ENCODE assay signal across 17 cellular contexts in the genomic region with DNA sequence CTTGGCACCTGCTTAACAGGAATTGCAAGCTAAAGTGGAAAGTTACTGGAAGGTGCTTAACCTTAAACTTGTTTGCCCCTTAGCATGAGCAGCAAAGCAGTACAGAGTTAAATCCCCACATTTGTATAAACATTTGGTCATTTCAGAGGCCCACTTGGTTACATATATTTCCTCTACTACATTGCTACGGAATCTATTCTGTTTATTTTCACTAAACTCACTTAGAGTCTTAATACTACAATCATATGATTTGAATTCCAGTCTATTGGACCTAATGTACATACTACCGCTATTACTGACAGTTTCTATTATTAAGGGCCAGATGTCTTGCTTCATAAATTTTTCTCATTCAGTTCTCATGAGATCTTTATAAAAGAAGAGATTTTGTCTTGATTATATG.
DNase-seq lines count a peak whose midpoint lies in the region; ATAC-seq and TF ChIP-seq lines count a peak whose summit lies in the region.
"Had no signal": no experiment of that assay in that cellular context is flagged by ENCODE, and none has a peak within 500 bp of the region (broad histone marks: within the 10 kb centered on the region; RNA-seq: fewer than 3 reads in every experiment).

No MANE protein-coding gene starts in this region.

- H3K4ac ChIP-seq in IMR-90 (ENCODE audit: low read depth, low read length), result no peak overlapping the region

- H3K36me3 ChIP-seq in IMR-90 (ENCODE audit: control insufficient read depth, insufficient read depth, low read length) (no peaks in the 10 kb centered on the region), upper lobe of right lung (no peaks in the 10 kb centered on the region)
- H3K36me3 ChIP-seq: BLaER1 treated with 17β-estradiol and CSF1 and Interleukin-3, amounts not matched to agents 10 nM and 100 nM had no signal

- H3K56ac ChIP-seq in IMR-90 (ENCODE audit: extremely low read depth, insufficient read depth, low read length), result no peak overlapping the region

- BruUV-seq in IMR-90 (replicated peaks; lab: Mats Ljungman, UMichigan), result no TSS peak

- no peak overlapping the region for H2BK20ac ChIP-seq in IMR-90 (ENCODE audit: low read depth, low read length)

- H3K4me3 ChIP-seq in IMR-90 (ENCODE audit: insufficient read depth, low read depth, low read length) (no peak overlapping the region), upper lobe of right lung (no peak overlapping the region)
- H3K4me3 ChIP-seq: BLaER1 treated with 17β-estradiol and CSF1 and Interleukin-3, amounts not matched to agents 10 nM and 100 nM had no signal

- H2AK9ac ChIP-seq in IMR-90 (replicated peaks; ENCODE audit: low read depth, low read length, poor library complexity), result no peak overlapping the region

- no peak for TF ChIP-seq CTCF in IMR-90 (conservative IDR thresholded peaks at IDR 0.05; ENCODE audit: low read depth, low read length)
- TF ChIP-seq CTCF in upper lobe of right lung (IDR thresholded peaks at IDR 0.05), result no peak

- no peak for TF ChIP-seq POLR2A in IMR-90 (IDR thresholded peaks at IDR 0.05; ENCODE audit: low read depth, low read length)

- TF ChIP-seq RAD21 in IMR-90 (IDR thresholded peaks at IDR 0.05; ENCODE audit: low read length), result no peak

- intact Hi-C loops in IMR-90 (cut with micrococcal nuclease) (no loop called here), upper lobe of right lung (cut with DNase I) (no loop called here), posterior vena cava (cut with DNase I) (no loop called here)

- no peak overlapping the region for H4K5ac ChIP-seq in IMR-90 (ENCODE audit: low read depth, low read length)

- no peak overlapping the region for H3K23ac ChIP-seq in IMR-90 (ENCODE audit: low read depth, low read length)

- no peak overlapping the region for H3K14ac ChIP-seq in IMR-90 (replicated peaks; ENCODE audit: low read depth, low read length)

- H2BK5ac ChIP-seq in IMR-90 (ENCODE audit: low read depth, low read length, poor library complexity, severe bottlenecking), result no peak overlapping the region

- no peak overlapping the region for H2AFZ ChIP-seq in IMR-90 (replicated peaks; ENCODE audit: low read length, poor library complexity)

- H3K27me3 ChIP-seq in IMR-90 (ENCODE audit: control insufficient read depth, insufficient read depth, low read length), result no peaks in the 10 kb centered on the region
- no peaks in the 10 kb centered on the region for H3K27me3 ChIP-seq in upper lobe of right lung
- H3K27me3 ChIP-seq: BLaER1 treated with 17β-estradiol and CSF1 and Interleukin-3, amounts not matched to agents 10 nM and 100 nM had no signal

- no peak overlapping the region for H2AK5ac ChIP-seq in IMR-90 (ENCODE audit: low read depth, low read length)

- H3K4me1 ChIP-seq in IMR-90 (ENCODE audit: control insufficient read depth, insufficient read depth, low read length) (peaks cover 2% of the 10 kb centered on the region; the same call in 1 of the 2 replicates), upper lobe of right lung (no peaks in the 10 kb centered on the region)
- H3K4me1 ChIP-seq: Caco-2 had no signal

- H3K9me1 ChIP-seq in IMR-90 (ENCODE audit: insufficient read depth, low read length), result no peaks in the 10 kb centered on the region

- dilution Hi-C loops in IMR-90 (cut with HindIII; ENCODE audit: low sequenced_read_pairs, unreplicated experiment), result no loop called here

- no peak overlapping the region for H3K4me2 ChIP-seq in IMR-90 (ENCODE audit: low read depth, low read length)
- H3K4me2 ChIP-seq: BLaER1 treated with 17β-estradiol and CSF1 and Interleukin-3, amounts not matched to agents 10 nM and 100 nM had no signal

- H3K9ac ChIP-seq in IMR-90 (ENCODE audit: low read depth, low read length), result no peak overlapping the region
- H3K9ac ChIP-seq: BLaER1 treated with 17β-estradiol and CSF1 and Interleukin-3, amounts not matched to agents 10 nM and 100 nM had no signal

- no peak overlapping the region for H2BK120ac ChIP-seq in IMR-90 (ENCODE audit: low read depth, low read length)

- H4K8ac ChIP-seq in IMR-90 (ENCODE audit: low read depth in 2 of 2, low read length in 2 of 2), result no peak overlapping the region

- no peak overlapping the region for H2BK15ac ChIP-seq in IMR-90 (ENCODE audit: low read depth, low read length)

- H3K9me3 ChIP-seq in IMR-90 (ENCODE audit: control insufficient read depth, insufficient read depth, low read length), result no peaks in the 10 kb centered on the region
- no peaks in the 10 kb centered on the region for H3K9me3 ChIP-seq in upper lobe of right lung
- H3K9me3 ChIP-seq: BLaER1 treated with 17β-estradiol and CSF1 and Interleukin-3, amounts not matched to agents 10 nM and 100 nM; Caco-2 had no signal

- WGBS in IMR-90 (ENCODE audit: extremely low coverage in 2 of 2, insufficient read length in 1 of 2), 2 experiments, result no CpG with 5 or more reads among the region's 2 CpGs

- no peaks in the 10 kb centered on the region for H4K20me1 ChIP-seq in IMR-90 (ENCODE audit: insufficient read depth, low read length)
- H4K20me1 ChIP-seq: BLaER1 treated with 17β-estradiol and CSF1 and Interleukin-3, amounts not matched to agents 10 nM and 100 nM had no signal

- in situ Hi-C loops in IMR-90 (cut with MboI; ENCODE audit: low sequenced_read_pairs), result no loop called here

- no peak overlapping the region for H4K91ac ChIP-seq in IMR-90 (ENCODE audit: insufficient read depth, low read depth, low read length)

- DNase-seq in IMR-90 (peak; percentile 54), left kidney (ENCODE audit: low read depth, low spot score) (peak; percentile 4), renal cortical epithelial cell (ENCODE audit: low read depth) (peak; percentile 1), upper lobe of right lung (no peak), posterior vena cava (ENCODE audit: low spot score) (no peak)
- DNase-seq: 8988T; ACHN; AML-193; Caco-2; Calu3; CD4-positive, alpha-beta T cell; CD8-positive, alpha-beta T cell; DMS79 treated with DMSO at 0.1 percent for 48 hours; GF-D8 had no signal

- POLR2A ChIA-PET in IMR-90 (lab: Charles Lee; ENCODE audit: unreplicated experiment), result no interaction called here

- no peak overlapping the region for H3K18ac ChIP-seq in IMR-90 (ENCODE audit: low read depth, low read length)

- H3K27ac ChIP-seq in IMR-90 (ENCODE audit: insufficient read depth, low read length) (no peak overlapping the region), upper lobe of right lung (no peak overlapping the region)
- H3K27ac ChIP-seq: BLaER1 treated with 17β-estradiol and CSF1 and Interleukin-3, amounts not matched to agents 10 nM and 100 nM; C4-2B had no signal

- ATAC-seq in IMR-90 (ENCODE audit: low read depth) (peak; percentile 75), upper lobe of right lung (no peak), GM21619 (IDR thresholded peaks at IDR 0.05; ENCODE audit: unreplicated experiment) (no peak)
- ATAC-seq: CD8-positive, alpha-beta T cell had no signal

- CTCF ChIA-PET in IMR-90 (lab: Yijun Ruan, JAX), result no interaction called here

- H3K79me1 ChIP-seq in IMR-90 (ENCODE audit: low read depth in 1 of 2, low read length in 2 of 2), result no peaks in the 10 kb centered on the region

TF ChIP-seq in IMR-90, 13 proteins besides CTCF, POLR2A, EP300 and RAD21:
- no peak for TF ChIP-seq SMC3 (IDR thresholded peaks at IDR 0.05; ENCODE audit: low read depth, low read length)
- no peak for TF ChIP-seq MAZ (IDR thresholded peaks at IDR 0.05; ENCODE audit: borderline replicate concordance, low read depth, low read length)
- no peak for TF ChIP-seq CHD1 (IDR thresholded peaks at IDR 0.05; ENCODE audit: low read depth, low read length)
- TF ChIP-seq BHLHE40 (IDR thresholded peaks at IDR 0.05; ENCODE audit: low read depth, low read length), result no peak
- TF ChIP-seq MXI1 (IDR thresholded peaks at IDR 0.05; ENCODE audit: borderline replicate concordance, low read depth, low read length), result no peak
- TF ChIP-seq ELK1 (IDR thresholded peaks at IDR 0.05; ENCODE audit: borderline replicate concordance, low read depth, low read length), result no peak
- TF ChIP-seq MAFK (IDR thresholded peaks at IDR 0.05; ENCODE audit: low read depth, low read length), result no peak
- TF ChIP-seq RCOR1 (IDR thresholded peaks at IDR 0.05; ENCODE audit: insufficient replicate concordance, low read length), result no peak
- TF ChIP-seq FOS (IDR thresholded peaks at IDR 0.05; ENCODE audit: low read depth, low read length), result no peak
- no peak for TF ChIP-seq NFE2L2 (IDR thresholded peaks at IDR 0.05; ENCODE audit: low read depth, low read length)
- TF ChIP-seq, protein P1, sequence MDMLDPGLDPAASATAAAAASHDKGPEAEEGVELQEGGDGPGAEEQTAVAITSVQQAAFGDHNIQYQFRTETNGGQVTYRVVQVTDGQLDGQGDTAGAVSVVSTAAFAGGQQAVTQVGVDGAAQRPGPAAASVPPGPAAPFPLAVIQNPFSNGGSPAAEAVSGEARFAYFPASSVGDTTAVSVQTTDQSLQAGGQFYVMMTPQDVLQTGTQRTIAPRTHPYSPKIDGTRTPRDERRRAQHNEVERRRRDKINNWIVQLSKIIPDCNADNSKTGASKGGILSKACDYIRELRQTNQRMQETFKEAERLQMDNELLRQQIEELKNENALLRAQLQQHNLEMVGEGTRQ (IDR thresholded peaks at IDR 0.05; ENCODE audit: low read depth, low read length), result no peak
- TF ChIP-seq CEBPB (IDR thresholded peaks at IDR 0.05; ENCODE audit: low read depth, low read length), result no peak
- no peak for TF ChIP-seq RFX5 (IDR thresholded peaks at IDR 0.05; ENCODE audit: low read depth, low read length)

Comparison
In these comparisons a context has a peak if more than half of its experiments do, and no peak if none do; other contexts are left out.
1. DNase-seq: peak in IMR-90 (single experiment), left kidney (single experiment) and renal cortical epithelial cell (single experiment); none in upper lobe of right lung (single experiment) and posterior vena cava (single experiment).